16 cellular contexts compared by ENCODE assay signal in the genomic region with DNA sequence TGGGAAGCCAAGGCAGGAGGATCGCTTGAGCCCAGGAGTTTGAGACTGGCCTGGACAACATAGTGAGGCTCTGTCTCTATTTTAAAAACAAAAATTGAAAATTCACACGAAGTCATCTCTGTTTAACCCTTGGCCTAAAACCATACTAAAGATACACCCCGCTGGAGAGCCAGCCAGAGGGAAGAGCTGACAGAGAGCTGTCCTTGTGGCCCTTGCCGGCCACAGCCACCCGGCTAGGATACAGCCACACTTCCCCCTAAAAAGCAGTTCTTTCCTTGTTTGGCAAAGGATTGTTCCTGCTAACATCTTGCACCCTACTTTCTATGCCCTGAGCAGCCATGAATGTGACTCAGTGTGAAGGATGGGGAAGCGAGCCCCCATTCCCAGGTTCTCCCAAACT. TPM values are rescaled to one million over a fixed set of nuclear protein-coding genes. Genes with fewer than 3 reads are reported as not detected.
DNase-seq lines count a peak whose midpoint lies in the region; ATAC-seq and TF ChIP-seq lines count a peak whose summit lies in the region.
"Had no signal": no experiment of that assay in that cellular context is flagged by ENCODE, and none has a peak within 500 bp of the region (broad histone marks: within the 10 kb centered on the region; RNA-seq: fewer than 3 reads in every experiment).

No MANE protein-coding gene starts in this region.

- no peak overlapping the region for H3K4me3 Mint-ChIP-seq in activated CD8-positive, alpha-beta T cell treated with anti-CD3 and anti-CD28 coated beads for 36 hours
- H3K4me3 Mint-ChIP-seq in activated CD8-positive, alpha-beta T cell treated with anti-CD3 and anti-CD28 coated beads, Interleukin-2, amount 10 ng/mL, durations not matched to agents 7 days and 5 days, result no peak overlapping the region
- H3K4me3 Mint-ChIP-seq in central memory CD8-positive, alpha-beta T cell, result no peak overlapping the region
- no peak overlapping the region for H3K4me3 Mint-ChIP-seq in neural progenitor cell
- no peak overlapping the region for H3K4me3 Mint-ChIP-seq in stimulated activated naive B cell treated with anti-CD40 and anti-IgM and Interleukin-4, amounts not matched to agents 10 μg/mL and 1 μg/mL and 100 μg/mL, for 72 hours
- H3K4me3 Mint-ChIP-seq: CD4-positive, alpha-beta memory T cell had no signal

- H3K4me2 ChIP-seq in neural progenitor cell, result peak overlapping the region; percentile 35

- no peak overlapping the region for H3K4me3 ChIP-seq in neural progenitor cell
- H3K4me3 ChIP-seq: HAP-1 had no signal

- H3K79me2 ChIP-seq in neural progenitor cell (ENCODE audit: low read depth), result no peaks in the 10 kb centered on the region

- H2AFZ ChIP-seq in neural progenitor cell (replicated peaks), result no peak overlapping the region

- intact Hi-C loops in activated CD8-positive, alpha-beta T cell treated with anti-CD3 and anti-CD28 coated beads for 36 hours (cut with micrococcal nuclease), result no loop called here

- no peaks in the 10 kb centered on the region for H3K27me3 ChIP-seq in neural progenitor cell

- no peaks in the 10 kb centered on the region for H3K9me3 Mint-ChIP-seq in activated CD8-positive, alpha-beta T cell treated with anti-CD3 and anti-CD28 coated beads for 36 hours
- no peaks in the 10 kb centered on the region for H3K9me3 Mint-ChIP-seq in activated CD8-positive, alpha-beta T cell treated with anti-CD3 and anti-CD28 coated beads, Interleukin-2, amount 10 ng/mL, durations not matched to agents 7 days and 5 days (ENCODE audit: insufficient read depth)
- H3K9me3 Mint-ChIP-seq in central memory CD8-positive, alpha-beta T cell, result no peaks in the 10 kb centered on the region
- H3K9me3 Mint-ChIP-seq in neural progenitor cell, result no peaks in the 10 kb centered on the region
- no peaks in the 10 kb centered on the region for H3K9me3 Mint-ChIP-seq in stimulated activated naive B cell treated with anti-CD40 and anti-IgM and Interleukin-4, amounts not matched to agents 10 μg/mL and 1 μg/mL and 100 μg/mL, for 72 hours
- H3K9me3 Mint-ChIP-seq: CD4-positive, alpha-beta memory T cell had no signal

- DNase-seq in activated CD8-positive, alpha-beta T cell treated with anti-CD3 and anti-CD28 coated beads for 36 hours, result no peak
- no peak for DNase-seq in activated CD8-positive, alpha-beta T cell treated with anti-CD3 and anti-CD28 coated beads, Interleukin-2, amount 10 ng/mL, durations not matched to agents 7 days and 5 days
- DNase-seq in central memory CD8-positive, alpha-beta T cell (ENCODE audit: low spot score in 2 of 2), result no peak
- DNase-seq in neural progenitor cell (ENCODE audit: low spot score) (no peak), DMS 273 treated with DMSO at 0.1 percent for 48 hours (lab: John Stamatoyannopoulos, UW) (no peak), C1 segment of cervical spinal cord (lab: John Stamatoyannopoulos, UW) (no peak)
- DNase-seq in stimulated activated naive B cell treated with anti-CD40 and anti-IgM and Interleukin-4, amounts not matched to agents 10 μg/mL and 1 μg/mL and 100 μg/mL, for 72 hours, result no peak
- DNase-seq: AML-193; CD4-positive, alpha-beta memory T cell; DND-41; GDM1 had no signal

- H3K27me3 Mint-ChIP-seq in activated CD8-positive, alpha-beta T cell treated with anti-CD3 and anti-CD28 coated beads for 36 hours, result no peaks in the 10 kb centered on the region
- peaks cover 1% of the 10 kb centered on the region for H3K27me3 Mint-ChIP-seq in activated CD8-positive, alpha-beta T cell treated with anti-CD3 and anti-CD28 coated beads, Interleukin-2, amount 10 ng/mL, durations not matched to agents 7 days and 5 days (ENCODE audit: low read depth)
- H3K27me3 Mint-ChIP-seq in central memory CD8-positive, alpha-beta T cell, result no peaks in the 10 kb centered on the region
- peaks cover 33% of the 10 kb centered on the region for H3K27me3 Mint-ChIP-seq in neural progenitor cell (ENCODE audit: insufficient read depth, low read depth)
- peaks cover 7 to 8% of the 10 kb centered on the region in 2 donors for H3K27me3 Mint-ChIP-seq in stimulated activated naive B cell treated with anti-CD40 and anti-IgM and Interleukin-4, amounts not matched to agents 10 μg/mL and 1 μg/mL and 100 μg/mL, for 72 hours
- H3K27me3 Mint-ChIP-seq: CD4-positive, alpha-beta memory T cell had no signal

- peaks cover 34% of the 10 kb centered on the region for H3F3A ChIP-seq in neural progenitor cell (ENCODE audit: low read depth)

- peaks cover 9% of the 10 kb centered on the region for H4K20me1 ChIP-seq in neural progenitor cell (ENCODE audit: low read depth)

- no peaks in the 10 kb centered on the region for H3K36me3 Mint-ChIP-seq in activated CD8-positive, alpha-beta T cell treated with anti-CD3 and anti-CD28 coated beads for 36 hours (ENCODE audit: low read depth)
- no peaks in the 10 kb centered on the region for H3K36me3 Mint-ChIP-seq in activated CD8-positive, alpha-beta T cell treated with anti-CD3 and anti-CD28 coated beads, Interleukin-2, amount 10 ng/mL, durations not matched to agents 7 days and 5 days (ENCODE audit: low read depth)
- H3K36me3 Mint-ChIP-seq in central memory CD8-positive, alpha-beta T cell (ENCODE audit: insufficient read depth), result no peaks in the 10 kb centered on the region
- peaks cover 8% of the 10 kb centered on the region for H3K36me3 Mint-ChIP-seq in neural progenitor cell
- no peaks in the 10 kb centered on the region for H3K36me3 Mint-ChIP-seq in stimulated activated naive B cell treated with anti-CD40 and anti-IgM and Interleukin-4, amounts not matched to agents 10 μg/mL and 1 μg/mL and 100 μg/mL, for 72 hours
- H3K36me3 Mint-ChIP-seq: CD4-positive, alpha-beta memory T cell had no signal

- H3K27ac Mint-ChIP-seq in activated CD8-positive, alpha-beta T cell treated with anti-CD3 and anti-CD28 coated beads for 36 hours, result peak overlapping the region; percentile 28
- no peak overlapping the region for H3K27ac Mint-ChIP-seq in activated CD8-positive, alpha-beta T cell treated with anti-CD3 and anti-CD28 coated beads, Interleukin-2, amount 10 ng/mL, durations not matched to agents 7 days and 5 days
- H3K27ac Mint-ChIP-seq in central memory CD8-positive, alpha-beta T cell (ENCODE audit: low read depth), result peak overlapping the region; percentile 32
- H3K27ac Mint-ChIP-seq in neural progenitor cell, result no peak overlapping the region
- H3K27ac Mint-ChIP-seq in stimulated activated naive B cell treated with anti-CD40 and anti-IgM and Interleukin-4, amounts not matched to agents 10 μg/mL and 1 μg/mL and 100 μg/mL, for 72 hours, result peak overlapping the region; percentile 37

- POLR2A ChIA-PET in activated CD8-positive, alpha-beta T cell treated with anti-CD3 and anti-CD28 coated beads for 36 hours (lab: Charles Lee), result no interaction called here
- POLR2A ChIA-PET in activated CD8-positive, alpha-beta T cell treated with anti-CD3 and anti-CD28 coated beads, Interleukin-2, amount 10 ng/mL, durations not matched to agents 7 days and 5 days (lab: Charles Lee), result no interaction called here

- no peak overlapping the region for H3K27ac ChIP-seq in neural progenitor cell
- H3K27ac ChIP-seq: 22Rv1, C4-2B had no signal

- H3K9me3 ChIP-seq in neural progenitor cell (ENCODE audit: low read depth), result no peaks in the 10 kb centered on the region
- H3K9me3 ChIP-seq: HAP-1 had no signal

- no peak overlapping the region for H3K9ac ChIP-seq in neural progenitor cell

- peaks cover 11% of the 10 kb centered on the region for H3K4me1 Mint-ChIP-seq in activated CD8-positive, alpha-beta T cell treated with anti-CD3 and anti-CD28 coated beads for 36 hours (ENCODE audit: low read depth)
- H3K4me1 Mint-ChIP-seq in activated CD8-positive, alpha-beta T cell treated with anti-CD3 and anti-CD28 coated beads, Interleukin-2, amount 10 ng/mL, durations not matched to agents 7 days and 5 days (ENCODE audit: low read depth), result peaks cover 16% of the 10 kb centered on the region
- H3K4me1 Mint-ChIP-seq in central memory CD8-positive, alpha-beta T cell, result peaks cover 13% of the 10 kb centered on the region
- peaks cover 52% of the 10 kb centered on the region for H3K4me1 Mint-ChIP-seq in neural progenitor cell
- H3K4me1 Mint-ChIP-seq in stimulated activated naive B cell treated with anti-CD40 and anti-IgM and Interleukin-4, amounts not matched to agents 10 μg/mL and 1 μg/mL and 100 μg/mL, for 72 hours, result peaks cover 4 to 5% of the 10 kb centered on the region in 2 donors

- CTCF ChIA-PET in activated CD8-positive, alpha-beta T cell treated with anti-CD3 and anti-CD28 coated beads for 36 hours (lab: Charles Lee), result interaction anchor here (1.3 kb wide), 1 partner anchor 53 kb away, joined by 3 read pairs; no protein-coding TSS in a partner anchor
- CTCF ChIA-PET in activated CD8-positive, alpha-beta T cell treated with anti-CD3 and anti-CD28 coated beads, Interleukin-2, amount 10 ng/mL, durations not matched to agents 7 days and 5 days (lab: Charles Lee), result no interaction called here

- no peaks in the 10 kb centered on the region for H3K36me3 ChIP-seq in neural progenitor cell
- H3K36me3 ChIP-seq: HAP-1 had no signal

- H3K4me1 ChIP-seq in neural progenitor cell, result peaks cover 40% of the 10 kb centered on the region
- H3K4me1 ChIP-seq: HAP-1 had no signal

- ATAC-seq in activated CD8-positive, alpha-beta T cell treated with anti-CD3 and anti-CD28 coated beads for 36 hours, result no peak
- ATAC-seq in activated CD8-positive, alpha-beta T cell treated with anti-CD3 and anti-CD28 coated beads, Interleukin-2, amount 10 ng/mL, durations not matched to agents 7 days and 5 days, result no peak
- no peak for ATAC-seq in central memory CD8-positive, alpha-beta T cell (replicated peaks; ENCODE audit: extremely low read depth, poor library complexity, severe bottlenecking)
- ATAC-seq in stimulated activated naive B cell treated with anti-CD40 and anti-IgM and Interleukin-4, amounts not matched to agents 10 μg/mL and 1 μg/mL and 100 μg/mL, for 72 hours (replicated peaks), result no peak
- ATAC-seq in HG03354 (IDR thresholded peaks at IDR 0.05; ENCODE audit: poor library complexity, severe bottlenecking, unreplicated experiment), result no peak
- ATAC-seq: HepG2 had no signal

- TF ChIP-seq CTCF in activated CD8-positive, alpha-beta T cell treated with anti-CD3 and anti-CD28 coated beads for 36 hours (IDR thresholded peaks at IDR 0.05), result no peak
- no peak for TF ChIP-seq CTCF in neural progenitor cell (IDR thresholded peaks at IDR 0.05)

RNA-seq across cellular contexts. Expression of gene SH3PXD2A, which starts 49.6 kb away (rescaled TPM):
- 1 to 10 TPM; 6.5 to 7.4 TPM for total RNA-seq in activated CD8-positive, alpha-beta T cell treated with anti-CD3 and anti-CD28 coated beads for 36 hours
- 1 to 10 TPM; 8.5 to 9.4 TPM for total RNA-seq in activated CD8-positive, alpha-beta T cell treated with anti-CD3 and anti-CD28 coated beads, Interleukin-2, amount 10 ng/mL, durations not matched to agents 7 days and 5 days
- 2.3 and 4.7 TPM in 2 replicates for total RNA-seq in neural progenitor cell (ENCODE audit: low replicate concordance)

Comparison
In these comparisons a context has a peak if more than half of its experiments do, and no peak if none do; other contexts are left out.
1. H3K27ac Mint-ChIP-seq: peak in activated CD8-positive, alpha-beta T cell treated with anti-CD3 and anti-CD28 coated beads for 36 hours (single experiment), central memory CD8-positive, alpha-beta T cell (single experiment) and stimulated activated naive B cell treated with anti-CD40 and anti-IgM and Interleukin-4, amounts not matched to agents 10 μg/mL and 1 μg/mL and 100 μg/mL, for 72 hours (single experiment); none in activated CD8-positive, alpha-beta T cell treated with anti-CD3 and anti-CD28 coated beads, Interleukin-2, amount 10 ng/mL, durations not matched to agents 7 days and 5 days (single experiment) and neural progenitor cell (single experiment).